ENCODE assay signal across 7 cellular contexts in the genomic region with DNA sequence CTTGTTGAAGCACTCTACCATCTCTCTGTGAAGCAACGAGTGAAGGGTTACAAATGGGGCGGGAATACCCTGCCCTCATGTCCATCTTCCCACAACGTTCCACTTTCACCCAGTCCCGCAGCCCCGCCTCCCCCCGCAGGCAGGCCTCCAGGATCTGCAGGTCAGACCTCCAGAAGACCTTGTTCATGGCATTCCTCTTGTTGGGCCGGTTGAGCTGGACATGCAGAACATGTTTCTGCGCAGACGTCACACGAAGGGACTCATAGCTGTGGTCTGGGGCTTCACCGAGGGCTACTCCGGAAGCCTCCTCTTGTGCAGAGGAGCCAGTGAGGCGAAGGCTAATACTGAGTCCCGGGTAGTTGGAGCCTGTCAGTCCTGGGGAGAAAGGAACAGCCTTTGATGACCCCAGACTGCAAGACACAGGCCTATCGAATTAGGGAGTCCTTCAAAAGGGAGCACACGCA. TPM values are rescaled to one million over a fixed set of nuclear protein-coding genes. Genes with fewer than 3 reads are reported as not detected.
DNase-seq lines count a peak whose midpoint lies in the region; ATAC-seq and TF ChIP-seq lines count a peak whose summit lies in the region.

No MANE protein-coding gene starts in this region.

- peak overlapping the region; percentile 80 to 93 for H3K9ac ChIP-seq in duodenal mucosa (ENCODE audit: low read depth in 1 of 2, low read length in 2 of 2)

- intact Hi-C loops in right lobe of liver (cut with DNase I): no loop called here

- no peak for TF ChIP-seq CTCF in right lobe of liver (IDR thresholded peaks at IDR 0.05)

- peak; percentile 37 for ATAC-seq in GM19467 (IDR thresholded peaks at IDR 0.05; ENCODE audit: unreplicated experiment)
- peak; percentile 23 for ATAC-seq in HG03469 (IDR thresholded peaks at IDR 0.05; ENCODE audit: unreplicated experiment)
- peak; percentile 53 to 78 (median 70) for ATAC-seq in right lobe of liver

- peaks cover 14 to 31% of the 10 kb centered on the region in 2 donors for H3K36me3 ChIP-seq in duodenal mucosa (ENCODE audit: control insufficient read depth in 1 of 2, insufficient read depth in 2 of 2, low read length in 2 of 2)
- H3K36me3 ChIP-seq in right lobe of liver: peaks cover 0 to 26% (median 13%) of the 10 kb centered on the region in 4 donors

- H3K4me3 ChIP-seq in duodenal mucosa (ENCODE audit: low read depth in 1 of 2, low read length in 2 of 2) (peak overlapping the region; percentile 80 to 83), right lobe of liver (peak overlapping the region; percentile 50 to 86 (median 71))

- H3K27ac ChIP-seq in duodenal mucosa (ENCODE audit: low read depth, low read length) (peak overlapping the region; percentile 95), right lobe of liver (peak overlapping the region; percentile 93 to 99 (median 96))

- H3K4me1 ChIP-seq in duodenal mucosa (ENCODE audit: control insufficient read depth in 1 of 2, insufficient read depth in 2 of 2, low read length in 2 of 2): peaks cover 24 to 25% of the 10 kb centered on the region in 2 donors
- H3K4me1 ChIP-seq in right lobe of liver: peaks cover 0 to 54% (median 26%) of the 10 kb centered on the region in 4 donors

- H3K27me3 ChIP-seq in duodenal mucosa (ENCODE audit: control insufficient read depth in 1 of 2, insufficient read depth in 2 of 2, low read length in 2 of 2) (no peaks in the 10 kb centered on the region), right lobe of liver (no peaks in the 10 kb centered on the region)

- peak; percentile 98 for DNase-seq in ELR (ENCODE audit: low read depth)
- peak; percentile 55 for DNase-seq in SK-N-DZ (ENCODE audit: low spot score)
- peak; percentile 84 to 96 (median 91) for DNase-seq in right lobe of liver
- DNase-seq in stromal cell of bone marrow (ENCODE audit: low read depth): peak; percentile 65

- TF ChIP-seq POLR2A in right lobe of liver (IDR thresholded peaks at IDR 0.05): peak; percentile 77

- H3K9me3 ChIP-seq in duodenal mucosa (ENCODE audit: control insufficient read depth in 1 of 2, low read length in 2 of 2) (no peaks in the 10 kb centered on the region), right lobe of liver (no peaks in the 10 kb centered on the region)

- WGBS in right lobe of liver (ENCODE audit: insufficient coverage, low coverage, low lambda C conversion rate, missing lambda C conversion rate): 3% methylated on average over 13 of the region's 16 CpGs

RNA-seq across cellular contexts. Expression of gene ECH1, which starts 0.4 kb away (rescaled TPM):
- polyA plus RNA-seq in SK-N-DZ (2014; cell fraction: cytosol; rRNA removed): 41.5 and 44.5 TPM in 2 replicates
- 25.2 and 62.0 TPM in 2 replicates for polyA plus RNA-seq in SK-N-DZ (2014; cell fraction: nucleus; rRNA removed)
- total RNA-seq in right lobe of liver: 100 to 1,000 TPM; 158 to 466 (median 286) TPM

RNA-seq across cellular contexts. Expression of gene LGALS4, which starts 18.4 kb away (rescaled TPM):
- 0.30 and 1.6 TPM in 2 replicates for polyA plus RNA-seq in SK-N-DZ (2014; cell fraction: cytosol; rRNA removed)
- polyA plus RNA-seq in SK-N-DZ (2014; cell fraction: nucleus; rRNA removed): 1.2 and 2.6 TPM in 2 replicates
- 100 to 1,000 TPM in 5 of 6 experiments, 10 to 100 TPM in 1; 21.0 to 376 (median 186) TPM for total RNA-seq in right lobe of liver

RNA-seq across cellular contexts. Expression of gene HNRNPL, which starts 18.6 kb away (rescaled TPM):
- 252 and 301 TPM in 2 replicates for polyA plus RNA-seq in SK-N-DZ (2014; cell fraction: cytosol; rRNA removed)
- 265 and 301 TPM in 2 replicates for polyA plus RNA-seq in SK-N-DZ (2014; cell fraction: nucleus; rRNA removed)
- total RNA-seq in right lobe of liver: 100 to 1,000 TPM in 4 of 6 experiments, 10 to 100 TPM in 2; 89.5 to 157 (median 102) TPM

RNA-seq across cellular contexts. Expression of gene LGALS7B, which starts 42.2 kb away (rescaled TPM):
- 3.8 TPM in 1 of 2 replicates, not detected in the other for polyA plus RNA-seq in SK-N-DZ (2014; cell fraction: cytosol; rRNA removed)
- not detected in 2 replicates for polyA plus RNA-seq in SK-N-DZ (2014; cell fraction: nucleus; rRNA removed)
- total RNA-seq in right lobe of liver: not detected

RNA-seq across cellular contexts. Expression of gene RINL, which starts 46.9 kb away (rescaled TPM):
- 4.5 and 5.5 TPM in 2 replicates for polyA plus RNA-seq in SK-N-DZ (2014; cell fraction: cytosol; rRNA removed)
- 3.8 and 5.1 TPM in 2 replicates for polyA plus RNA-seq in SK-N-DZ (2014; cell fraction: nucleus; rRNA removed)
- 10 to 100 TPM in 2 of 6 experiments, 1 to 10 TPM in 4; 3.3 to 13.8 (median 5.5) TPM for total RNA-seq in right lobe of liver

Comparison
In these comparisons a context has a peak if more than half of its experiments do, and no peak if none do; other contexts are left out.
1. Peak in every context shown above with its lines: DNase-seq, ATAC-seq, H3K4me3 ChIP-seq and H3K27ac ChIP-seq.